15 cellular contexts compared by ENCODE assay signal in the genomic region with DNA sequence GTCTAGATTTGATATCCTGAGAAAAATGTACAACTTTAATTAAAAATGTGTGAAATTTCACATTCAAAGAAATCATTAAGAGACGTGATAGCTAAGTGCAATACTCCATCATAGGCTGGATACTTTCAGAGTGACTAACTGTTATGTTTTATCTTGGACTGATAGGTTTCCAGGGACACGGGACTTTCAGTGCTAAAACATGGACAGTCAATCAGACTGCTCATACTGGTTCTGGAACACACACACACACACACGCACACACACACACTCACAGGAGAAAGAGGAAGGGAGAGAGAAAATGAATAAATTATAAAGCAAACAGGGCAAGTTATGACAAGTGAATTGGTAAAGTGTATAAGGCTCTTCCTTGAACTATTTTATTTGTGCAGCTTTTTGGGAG.
"Had no signal": no experiment of that assay in that cellular context is flagged by ENCODE, and none has a peak within 500 bp of the region (broad histone marks: within the 10 kb centered on the region; RNA-seq: fewer than 3 reads in every experiment).

No MANE protein-coding gene starts in this region.

- ATAC-seq: mucosa of descending colon; stimulated activated naive B cell treated with anti-CD40 and anti-IgM and Interleukin-4, amounts not matched to agents 10 μg/mL and 1 μg/mL and 100 μg/mL, for 72 hours; T-cell had no signal

- H3K36me3 ChIP-seq: adrenal gland, breast epithelium, WERI-Rb-1 had no signal

- H3K27me3 ChIP-seq: adrenal gland, breast epithelium had no signal

- H3K27ac ChIP-seq: adrenal gland, breast epithelium, coronary artery, WERI-Rb-1 had no signal

- H3K9me3 ChIP-seq: adrenal gland, breast epithelium had no signal

- H3K4me3 ChIP-seq: adrenal gland, breast epithelium, coronary artery, mucosa of descending colon had no signal

- DNase-seq: activated CD4-positive, alpha-beta T cell treated with anti-CD3 and anti-CD28 coated beads for 1 hour; activated CD4-positive, alpha-beta T cell treated with anti-CD3 and anti-CD28 coated beads, Interleukin-2, amount 50 U/mL, for 1 hour; activated gamma-delta T cell treated with Interleukin-2 at 50 U/mL for 16 hours; activated T-cell treated with anti-CD3 and anti-CD28 coated beads, Interleukin-2, amount 50 U/mL, for 1 hour; adrenal gland; hypothalamus; mesendoderm; mucosa of descending colon; stimulated activated CD4-positive, alpha-beta T cell treated with anti-CD3 and anti-CD28 coated beads, Interleukin-2, amount 100 ng/mL, for 48 hours; stimulated activated CD8-positive, alpha-beta memory T cell treated with anti-CD3 and anti-CD28 coated beads, Interleukin-4, amount 100 ng/mL, for 48 hours; stimulated activated naive B cell treated with anti-CD40 and anti-IgM and Interleukin-4, amounts not matched to agents 10 μg/mL and 1 μg/mL and 100 μg/mL, for 72 hours; T-cell; WERI-Rb-1 had no signal

- H3K4me1 ChIP-seq: adrenal gland, breast epithelium had no signal
